Comparison of ENCODE assay signal across 1 cellular context in the genomic region with DNA sequence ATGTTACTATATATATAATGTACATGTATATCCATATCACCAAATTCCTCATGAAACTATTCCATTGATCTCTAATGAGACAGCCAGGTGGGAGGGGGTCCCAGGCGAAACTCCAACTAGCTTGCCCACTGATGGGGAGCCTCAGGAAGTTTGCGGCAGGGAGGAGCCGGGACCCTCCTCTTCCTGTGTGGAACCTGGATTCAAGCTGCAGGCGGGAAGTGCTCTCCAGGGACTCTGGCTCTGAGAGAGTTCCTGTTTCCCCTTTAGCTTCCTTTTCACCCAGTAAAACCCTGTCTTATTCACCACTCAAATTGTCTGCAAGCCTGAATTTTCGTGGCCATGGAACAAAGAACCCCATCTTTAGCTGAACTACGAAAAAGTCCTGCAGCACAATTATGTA.
TF ChIP-seq lines count a peak whose summit lies in the region.

No MANE protein-coding gene starts in this region.

TF ChIP-seq in IMR-90, 13 proteins besides CTCF, POLR2A, EP300 and RAD21 (continued from another document):
- TF ChIP-seq MAZ (IDR thresholded peaks at IDR 0.05; ENCODE audit: borderline replicate concordance, low read depth, low read length), result no peak
- no peak for TF ChIP-seq MXI1 (IDR thresholded peaks at IDR 0.05; ENCODE audit: borderline replicate concordance, low read depth, low read length)
- no peak for TF ChIP-seq CEBPB (IDR thresholded peaks at IDR 0.05; ENCODE audit: low read depth, low read length)
- no peak for TF ChIP-seq RFX5 (IDR thresholded peaks at IDR 0.05; ENCODE audit: low read depth, low read length)
- TF ChIP-seq NFE2L2 (IDR thresholded peaks at IDR 0.05; ENCODE audit: low read depth, low read length), result no peak
- no peak for TF ChIP-seq BHLHE40 (IDR thresholded peaks at IDR 0.05; ENCODE audit: low read depth, low read length)
- TF ChIP-seq, protein P1, sequence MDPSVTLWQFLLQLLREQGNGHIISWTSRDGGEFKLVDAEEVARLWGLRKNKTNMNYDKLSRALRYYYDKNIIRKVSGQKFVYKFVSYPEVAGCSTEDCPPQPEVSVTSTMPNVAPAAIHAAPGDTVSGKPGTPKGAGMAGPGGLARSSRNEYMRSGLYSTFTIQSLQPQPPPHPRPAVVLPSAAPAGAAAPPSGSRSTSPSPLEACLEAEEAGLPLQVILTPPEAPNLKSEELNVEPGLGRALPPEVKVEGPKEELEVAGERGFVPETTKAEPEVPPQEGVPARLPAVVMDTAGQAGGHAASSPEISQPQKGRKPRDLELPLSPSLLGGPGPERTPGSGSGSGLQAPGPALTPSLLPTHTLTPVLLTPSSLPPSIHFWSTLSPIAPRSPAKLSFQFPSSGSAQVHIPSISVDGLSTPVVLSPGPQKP (IDR thresholded peaks at IDR 0.05; ENCODE audit: borderline replicate concordance, low read depth, low read length), result no peak
- TF ChIP-seq MAFK (IDR thresholded peaks at IDR 0.05; ENCODE audit: low read depth, low read length), result no peak
- no peak for TF ChIP-seq FOS (IDR thresholded peaks at IDR 0.05; ENCODE audit: low read depth, low read length)
